Comparison of ENCODE assay signal across 8 cellular contexts in genomic region chr1:153727463-153728304, GRCh38. TPM values are rescaled to one million over a fixed set of nuclear protein-coding genes. Genes with fewer than 3 reads are reported as not detected.
DNase-seq lines count a peak whose midpoint lies in the region; ATAC-seq and TF ChIP-seq lines count a peak whose summit lies in the region.

A gene with protein sequence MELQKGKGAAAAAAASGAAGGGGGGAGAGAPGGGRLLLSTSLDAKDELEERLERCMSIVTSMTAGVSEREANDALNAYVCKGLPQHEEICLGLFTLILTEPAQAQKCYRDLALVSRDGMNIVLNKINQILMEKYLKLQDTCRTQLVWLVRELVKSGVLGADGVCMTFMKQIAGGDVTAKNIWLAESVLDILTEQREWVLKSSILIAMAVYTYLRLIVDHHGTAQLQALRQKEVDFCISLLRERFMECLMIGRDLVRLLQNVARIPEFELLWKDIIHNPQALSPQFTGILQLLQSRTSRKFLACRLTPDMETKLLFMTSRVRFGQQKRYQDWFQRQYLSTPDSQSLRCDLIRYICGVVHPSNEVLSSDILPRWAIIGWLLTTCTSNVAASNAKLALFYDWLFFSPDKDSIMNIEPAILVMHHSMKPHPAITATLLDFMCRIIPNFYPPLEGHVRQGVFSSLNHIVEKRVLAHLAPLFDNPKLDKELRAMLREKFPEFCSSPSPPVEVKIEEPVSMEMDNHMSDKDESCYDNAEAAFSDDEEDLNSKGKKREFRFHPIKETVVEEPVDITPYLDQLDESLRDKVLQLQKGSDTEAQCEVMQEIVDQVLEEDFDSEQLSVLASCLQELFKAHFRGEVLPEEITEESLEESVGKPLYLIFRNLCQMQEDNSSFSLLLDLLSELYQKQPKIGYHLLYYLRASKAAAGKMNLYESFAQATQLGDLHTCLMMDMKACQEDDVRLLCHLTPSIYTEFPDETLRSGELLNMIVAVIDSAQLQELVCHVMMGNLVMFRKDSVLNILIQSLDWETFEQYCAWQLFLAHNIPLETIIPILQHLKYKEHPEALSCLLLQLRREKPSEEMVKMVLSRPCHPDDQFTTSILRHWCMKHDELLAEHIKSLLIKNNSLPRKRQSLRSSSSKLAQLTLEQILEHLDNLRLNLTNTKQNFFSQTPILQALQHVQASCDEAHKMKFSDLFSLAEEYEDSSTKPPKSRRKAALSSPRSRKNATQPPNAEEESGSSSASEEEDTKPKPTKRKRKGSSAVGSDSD (plus strand): TSS chr1:153728050. CDS start chr1:153728635, 585 bp downstream.

- no peaks in the 10 kb centered on the region for H4K20me1 ChIP-seq in SK-N-SH (ENCODE audit: insufficient read depth)

- WGBS in SK-N-SH (ENCODE audit: low lambda C conversion rate), result 2% methylated on average over 36 of the region's 49 CpGs

- DNase-seq in GM06990 (ENCODE audit: extremely low read depth, insufficient read length), result peak; percentile 99
- DNase-seq in NCI-H1048 (lab: John Stamatoyannopoulos, UW), result peak; percentile 100
- peak; percentile 97 for DNase-seq in SK-N-SH
- DNase-seq in activated naive CD4-positive, alpha-beta T cell treated with anti-CD3 and anti-CD28 coated beads, Interleukin-2, amount 50 U/mL, for 16 hours, result peak; percentile 99
- peak; percentile 100 for DNase-seq in germinal center (ENCODE audit: low spot score)
- DNase-seq in non-pigmented ciliary epithelial cell (ENCODE audit: low read depth), result peak; percentile 100
- DNase-seq in superior temporal gyrus (ENCODE audit: extremely low spot score), result peak; percentile 100

- H3K27me3 ChIP-seq in GM06990 (replicated peaks; ENCODE audit: control insufficient read depth, insufficient read depth, low read length) (no peaks in the 10 kb centered on the region), SK-N-SH (ENCODE audit: insufficient read depth) (no peaks in the 10 kb centered on the region)

- peak; percentile 97 for ATAC-seq in HG02571 (IDR thresholded peaks at IDR 0.05; ENCODE audit: unreplicated experiment)

- peaks cover 29% of the 10 kb centered on the region for H3K79me2 ChIP-seq in SK-N-SH (ENCODE audit: insufficient read depth)

- peak within 1 kb of the TSS; percentile 83 to 91 for H3K27ac ChIP-seq in SK-N-SH (ENCODE audit: low read depth in 2 of 2, low read length in 1 of 2)

- CTCF ChIA-PET in SK-N-SH (lab: Yijun Ruan, JAX), result interaction anchor here (1.0 to 8.6 kb wide), 4 partner anchors 12 to 49 kb away, joined by 3 to 56 read pairs (median 6); partner anchors contain the start of gene NPR1

- no peak for TF ChIP-seq RAD21 in SK-N-SH (IDR thresholded peaks at IDR 0.05; ENCODE audit: low read length)

- no peaks in the 10 kb centered on the region for H3K9me3 ChIP-seq in SK-N-SH

- peaks cover 6% of the 10 kb centered on the region for H3F3A ChIP-seq in SK-N-SH (replicated peaks; ENCODE audit: insufficient read depth)

- H3K4me1 ChIP-seq in SK-N-SH (ENCODE audit: control insufficient read depth in 1 of 2, insufficient read depth in 2 of 2, low read depth in 1 of 2, low read length in 1 of 2), result peaks cover 9 to 12% of the 10 kb centered on the region in 2 experiments; a peak in 2 of 4 replicates

- peak within 1 kb of the TSS; percentile 97 for H3K9ac ChIP-seq in SK-N-SH

- peak within 1 kb of the TSS; percentile 81 for H3K4me3 ChIP-seq in GM06990 (replicated peaks; ENCODE audit: low read depth, low read length)
- peak within 1 kb of the TSS; percentile 72 to 97 for H3K4me3 ChIP-seq in SK-N-SH (ENCODE audit: low read depth in 2 of 2, low read length in 1 of 2)

- peak in 1 of 2 experiments; percentile 44; a peak in 2 of 4 replicates for TF ChIP-seq EP300 in SK-N-SH (IDR thresholded peaks at IDR 0.05; ENCODE audit: borderline replicate concordance in 1 of 2, low read depth in 1 of 2, low read length in 1 of 2)

- no peaks in the 10 kb centered on the region for H3K9me2 ChIP-seq in SK-N-SH

- TF ChIP-seq CTCF in GM06990 (IDR thresholded peaks at IDR 0.05; ENCODE audit: insufficient read depth, low read length, poor library complexity, severe bottlenecking) (no peak), SK-N-SH (IDR thresholded peaks at IDR 0.05) (peak; percentile 19; the same call in 1 of the 2 replicates)

- H2AFZ ChIP-seq in SK-N-SH (ENCODE audit: low read depth), result peak within 1 kb of the TSS; percentile 96

- H3K4me2 ChIP-seq in SK-N-SH, result peak within 1 kb of the TSS; percentile 99

- POLR2A ChIA-PET in SK-N-SH (lab: Yijun Ruan, JAX), result interaction anchor here (0.6 to 1.3 kb wide), 6 partner anchors 8 to 493 kb away, joined by 3 to 4 read pairs (median 4); partner anchors contain the start of genes CREB3L4, RPS27 and UBAP2L

- H3K36me3 ChIP-seq in GM06990 (ENCODE audit: control insufficient read depth, insufficient read depth, low read length) (no peaks in the 10 kb centered on the region), SK-N-SH (replicated peaks in 1 of 2; ENCODE audit: control insufficient read depth in 1 of 2, insufficient read depth in 2 of 2, low read length in 1 of 2) (peaks cover 4 to 9% of the 10 kb centered on the region in 2 experiments)

TF ChIP-seq in SK-N-SH, 30 proteins besides CTCF, POLR2A, EP300 and RAD21 (continues in another document):
- TF ChIP-seq ELF1 (IDR thresholded peaks at IDR 0.05) (peak; percentile 86), RFX5 (IDR thresholded peaks at IDR 0.05; ENCODE audit: low read length) (peak; percentile 82), NFIC (IDR thresholded peaks at IDR 0.05; ENCODE audit: borderline replicate concordance) (no peak), TEAD4 (IDR thresholded peaks at IDR 0.05; ENCODE audit: borderline replicate concordance, insufficient read depth) (no peak), FOSL2 (IDR thresholded peaks at IDR 0.05; ENCODE audit: borderline replicate concordance, low read depth) (no peak), GATA2 (CRISPR knock-in tag; IDR thresholded peaks at IDR 0.05) (no peak), RXRA (IDR thresholded peaks at IDR 0.05; ENCODE audit: borderline replicate concordance, low read depth) (no peak), YY1 (IDR thresholded peaks at IDR 0.05; ENCODE audit: low read depth) (peak; percentile 83), RCOR1 (IDR thresholded peaks at IDR 0.05; ENCODE audit: low read length) (no peak), MAX (IDR thresholded peaks at IDR 0.05; ENCODE audit: low read depth) (peak; percentile 94), SIN3A (IDR thresholded peaks at IDR 0.05; ENCODE audit: borderline replicate concordance, low read depth, low read length) (no peak), NRF1 (IDR thresholded peaks at IDR 0.05; ENCODE audit: low read depth, low read length) (peak; percentile 91), CHD2 (IDR thresholded peaks at IDR 0.05; ENCODE audit: low read length, partially characterized antibody) (no peak), TCF12 (IDR thresholded peaks at IDR 0.05) (no peak), USF1 (IDR thresholded peaks at IDR 0.05; ENCODE audit: borderline replicate concordance, low read depth) (no peak), MXI1 (IDR thresholded peaks at IDR 0.05; ENCODE audit: low read depth, low read length) (peak; percentile 80), FOXM1 (IDR thresholded peaks at IDR 0.05; ENCODE audit: low read depth) (no peak), TAF1 (IDR thresholded peaks at IDR 0.05; ENCODE audit: borderline replicate concordance, low read depth, low read length) (peak; percentile 88), POLR2AphosphoS5 (IDR thresholded peaks at IDR 0.05; ENCODE audit: low read depth, low read length) (peak; percentile 82), IRF3 (IDR thresholded peaks at IDR 0.05; ENCODE audit: low read depth, low read length) (no peak)
- TF ChIP-seq, protein P1, sequence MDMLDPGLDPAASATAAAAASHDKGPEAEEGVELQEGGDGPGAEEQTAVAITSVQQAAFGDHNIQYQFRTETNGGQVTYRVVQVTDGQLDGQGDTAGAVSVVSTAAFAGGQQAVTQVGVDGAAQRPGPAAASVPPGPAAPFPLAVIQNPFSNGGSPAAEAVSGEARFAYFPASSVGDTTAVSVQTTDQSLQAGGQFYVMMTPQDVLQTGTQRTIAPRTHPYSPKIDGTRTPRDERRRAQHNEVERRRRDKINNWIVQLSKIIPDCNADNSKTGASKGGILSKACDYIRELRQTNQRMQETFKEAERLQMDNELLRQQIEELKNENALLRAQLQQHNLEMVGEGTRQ (IDR thresholded peaks at IDR 0.05; ENCODE audit: borderline replicate concordance, low read depth, low read length), result no peak
- TF ChIP-seq, protein P2, sequence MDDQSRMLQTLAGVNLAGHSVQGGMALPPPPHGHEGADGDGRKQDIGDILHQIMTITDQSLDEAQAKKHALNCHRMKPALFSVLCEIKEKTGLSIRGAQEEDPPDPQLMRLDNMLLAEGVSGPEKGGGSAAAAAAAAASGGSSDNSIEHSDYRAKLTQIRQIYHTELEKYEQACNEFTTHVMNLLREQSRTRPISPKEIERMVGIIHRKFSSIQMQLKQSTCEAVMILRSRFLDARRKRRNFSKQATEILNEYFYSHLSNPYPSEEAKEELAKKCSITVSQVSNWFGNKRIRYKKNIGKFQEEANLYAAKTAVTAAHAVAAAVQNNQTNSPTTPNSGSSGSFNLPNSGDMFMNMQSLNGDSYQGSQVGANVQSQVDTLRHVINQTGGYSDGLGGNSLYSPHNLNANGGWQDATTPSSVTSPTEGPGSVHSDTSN (IDR thresholded peaks at IDR 0.05), result peak; percentile 100

RNA-seq across cellular contexts. Expression of the gene that starts here (rescaled TPM):
- 64.3 and 80.9 TPM in 2 replicates for polyA plus RNA-seq in SK-N-SH (2012; rRNA removed)
- polyA plus RNA-seq in SK-N-SH (2012; cell fraction: cytosol; rRNA removed), result 26.1 and 30.5 TPM in 2 replicates
- polyA plus RNA-seq in SK-N-SH (2012; cell fraction: nucleus; rRNA removed), result 414 and 457 TPM in 2 replicates

Comparison
In these comparisons a context has a peak if more than half of its experiments do, and no peak if none do; other contexts are left out.
1. Peak in every context shown above with its lines: DNase-seq, ATAC-seq, H3K4me3 ChIP-seq and H3K27ac ChIP-seq.